Comparison of ENCODE assay signal across 18 cellular contexts in the genomic region with DNA sequence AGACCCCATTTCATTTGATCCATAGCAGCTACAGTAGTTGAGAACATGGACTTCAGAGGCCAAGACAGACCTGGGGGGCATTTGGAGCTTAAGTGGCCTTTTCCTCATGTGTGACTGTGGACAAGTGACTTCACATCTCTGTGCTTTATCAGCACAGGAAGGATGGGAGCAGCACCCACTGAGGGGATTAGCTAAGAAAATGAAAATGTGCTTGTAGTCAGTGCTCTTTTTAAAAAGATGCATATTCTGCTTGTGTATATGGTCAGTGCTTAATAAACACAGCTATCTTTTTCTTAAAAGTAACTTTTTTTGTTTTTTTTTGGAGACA. TPM values are rescaled to one million over a fixed set of nuclear protein-coding genes. Genes with fewer than 3 reads are reported as not detected.
A peak's percentile ranks its signal among the peaks of the same experiment; 100 is the strongest.
DNase-seq lines count a peak whose midpoint lies in the region; ATAC-seq and TF ChIP-seq lines count a peak whose summit lies in the region.
"Had no signal": no experiment of that assay in that cellular context is flagged by ENCODE, and none has a peak within 500 bp of the region (broad histone marks: within the 10 kb centered on the region; RNA-seq: fewer than 3 reads in every experiment).

No MANE protein-coding gene starts in this region.

- no peaks in the 10 kb centered on the region for H3K36me3 ChIP-seq in Panc1 (ENCODE audit: control insufficient read depth, insufficient read depth, low read length)
- H3K36me3 ChIP-seq: brain microvascular endothelial cell, left lung, tibial nerve had no signal

- no TSS peak for BruUV-seq in Panc1 (replicated peaks; lab: Mats Ljungman, UMichigan)

- ATAC-seq in Panc1 (no peak), HG03460 (IDR thresholded peaks at IDR 0.05; ENCODE audit: unreplicated experiment) (no peak), GM21723 (IDR thresholded peaks at IDR 0.05; ENCODE audit: unreplicated experiment) (no peak)
- ATAC-seq: activated naive CD4-positive, alpha-beta T cell treated with anti-CD3 and anti-CD28 coated beads, Interleukin-2, amount 50 U/mL, for 72 hours; HCT116; left lung had no signal

- H3K27ac Mint-ChIP-seq in activated T-cell treated with anti-CD3 and anti-CD28 coated beads, Interleukin-2, amount 50 U/mL, for 24 hours = peak overlapping the region; percentile 51
- peak overlapping the region; percentile 74 for H3K27ac Mint-ChIP-seq in endothelial cell (ENCODE audit: unreplicated experiment)

- TF ChIP-seq CTCF in Panc1 (IDR thresholded peaks at IDR 0.05) (no peak), endothelial cell (IDR thresholded peaks at IDR 0.05; ENCODE audit: unreplicated experiment) (no peak)

- peaks cover 87% of the 10 kb centered on the region for H3K4me1 ChIP-seq in Panc1 (ENCODE audit: control insufficient read depth, insufficient read depth, low read length)

- peak overlapping the region; percentile 50; the same call in 1 of the 2 replicates for H3K27ac ChIP-seq in Panc1 (ENCODE audit: low read length)
- H3K27ac ChIP-seq in substantia nigra (ENCODE audit: low read depth, low read length, poor library complexity, severe bottlenecking) = peak overlapping the region; percentile 62
- H3K27ac ChIP-seq: brain microvascular endothelial cell, tibial nerve had no signal

- no peaks in the 10 kb centered on the region for H3K9me3 ChIP-seq in Panc1 (ENCODE audit: control insufficient read depth, insufficient read depth, low read depth, low read length)
- H3K9me3 ChIP-seq: left lung, tibial nerve had no signal

- no peak overlapping the region for H3K4me3 Mint-ChIP-seq in activated T-cell treated with anti-CD3 and anti-CD28 coated beads, Interleukin-2, amount 50 U/mL, for 24 hours
- peak overlapping the region; percentile 47 for H3K4me3 Mint-ChIP-seq in endothelial cell (ENCODE audit: unreplicated experiment)

- no peak for DNase-seq in activated T-cell treated with anti-CD3 and anti-CD28 coated beads, Interleukin-2, amount 50 U/mL, for 24 hours
- DNase-seq in activated T-cell treated with anti-CD3 and anti-CD28 coated beads, Interleukin-2, amount 50 U/mL, for 1 hour = no peak
- DNase-seq in Panc1 (ENCODE audit: low read depth, low spot score) (no peak), endothelial cell (ENCODE audit: low spot score) (no peak), substantia nigra (lab: John Stamatoyannopoulos, UW) (no peak)
- no peak for DNase-seq in NK-92 treated with Interleukin-12 subunit alpha and Interleukin-12 subunit beta, amount 100 ng/mL, for 24 hours (lab: John Stamatoyannopoulos, UW)
- DNase-seq: activated CD8-positive, alpha-beta memory T cell treated with anti-CD3 and anti-CD28 coated beads, Interleukin-2, amount 50 U/mL, for 48 hours; brain microvascular endothelial cell; NCI-H1436 treated with DMSO at 0.1 percent for 48 hours; NCI-H82; stimulated activated CD4-positive, alpha-beta T cell treated with anti-CD3 and anti-CD28 coated beads, Interleukin-4, amount 100 ng/mL, for 4 hours; stimulated activated CD8-positive, alpha-beta memory T cell treated with anti-CD3 and anti-CD28 coated beads, Interleukin-4, amount 100 ng/mL, for 48 hours had no signal

- H3K4me1 Mint-ChIP-seq in activated T-cell treated with anti-CD3 and anti-CD28 coated beads, Interleukin-2, amount 50 U/mL, for 24 hours (ENCODE audit: low read depth) = peaks cover 62% of the 10 kb centered on the region
- peaks cover 63% of the 10 kb centered on the region for H3K4me1 Mint-ChIP-seq in endothelial cell (ENCODE audit: unreplicated experiment)

- no peaks in the 10 kb centered on the region for H3K27me3 ChIP-seq in Panc1 (ENCODE audit: control insufficient read depth, insufficient read depth, low read length)
- H3K27me3 ChIP-seq: brain microvascular endothelial cell, left lung, tibial nerve had no signal

- in situ Hi-C loops in Panc1 (cut with HindIII; ENCODE audit: low pct_unique_long_range_greater_than_20kb, low sequenced_read_pairs) = no loop called here

- CTCF ChIA-PET in Panc1 (lab: Charles Lee) = no interaction called here

- peaks cover 65% of the 10 kb centered on the region for H3K36me3 Mint-ChIP-seq in activated T-cell treated with anti-CD3 and anti-CD28 coated beads, Interleukin-2, amount 50 U/mL, for 24 hours (ENCODE audit: low read depth)
- no peaks in the 10 kb centered on the region for H3K36me3 Mint-ChIP-seq in endothelial cell (ENCODE audit: low read depth, unreplicated experiment)

- POLR2A ChIA-PET in Panc1 (lab: Charles Lee) = interaction anchor here (0.9 kb wide), 1 partner anchor 13 kb away, joined by 3 read pairs; no protein-coding TSS in a partner anchor

- H3K4me3 ChIP-seq in Panc1 (ENCODE audit: low read depth in 2 of 2, low read length in 2 of 2) = no peak overlapping the region
- H3K4me3 ChIP-seq: left lung, tibial nerve had no signal

- H3K9me3 Mint-ChIP-seq in activated T-cell treated with anti-CD3 and anti-CD28 coated beads, Interleukin-2, amount 50 U/mL, for 24 hours = no peaks in the 10 kb centered on the region
- H3K9me3 Mint-ChIP-seq in endothelial cell (ENCODE audit: unreplicated experiment) = no peaks in the 10 kb centered on the region
- H3K9me3 Mint-ChIP-seq: activated naive CD4-positive, alpha-beta T cell treated with anti-CD3 and anti-CD28 coated beads, Interleukin-2, amount 50 U/mL, for 72 hours had no signal

- no peaks in the 10 kb centered on the region for H3K27me3 Mint-ChIP-seq in activated T-cell treated with anti-CD3 and anti-CD28 coated beads, Interleukin-2, amount 50 U/mL, for 24 hours
- H3K27me3 Mint-ChIP-seq in endothelial cell (ENCODE audit: unreplicated experiment) = peaks cover 13% of the 10 kb centered on the region

- intact Hi-C loops in Panc1 (cut with micrococcal nuclease; ENCODE audit: unreplicated experiment) = no loop called here

RNA-seq across cellular contexts. Expression of a gene that starts 34.5 kb away (rescaled TPM):
- 61.0 TPM for total RNA-seq in Panc1 (2021; ENCODE audit: unreplicated experiment)
- 53.8 TPM for polyA plus RNA-seq in Panc1 (2012; ENCODE audit: insufficient read length)
- 46.3 TPM for total RNA-seq in endothelial cell (ENCODE audit: unreplicated experiment)
